ENCODE assay signal across 14 cellular contexts in the genomic region with DNA sequence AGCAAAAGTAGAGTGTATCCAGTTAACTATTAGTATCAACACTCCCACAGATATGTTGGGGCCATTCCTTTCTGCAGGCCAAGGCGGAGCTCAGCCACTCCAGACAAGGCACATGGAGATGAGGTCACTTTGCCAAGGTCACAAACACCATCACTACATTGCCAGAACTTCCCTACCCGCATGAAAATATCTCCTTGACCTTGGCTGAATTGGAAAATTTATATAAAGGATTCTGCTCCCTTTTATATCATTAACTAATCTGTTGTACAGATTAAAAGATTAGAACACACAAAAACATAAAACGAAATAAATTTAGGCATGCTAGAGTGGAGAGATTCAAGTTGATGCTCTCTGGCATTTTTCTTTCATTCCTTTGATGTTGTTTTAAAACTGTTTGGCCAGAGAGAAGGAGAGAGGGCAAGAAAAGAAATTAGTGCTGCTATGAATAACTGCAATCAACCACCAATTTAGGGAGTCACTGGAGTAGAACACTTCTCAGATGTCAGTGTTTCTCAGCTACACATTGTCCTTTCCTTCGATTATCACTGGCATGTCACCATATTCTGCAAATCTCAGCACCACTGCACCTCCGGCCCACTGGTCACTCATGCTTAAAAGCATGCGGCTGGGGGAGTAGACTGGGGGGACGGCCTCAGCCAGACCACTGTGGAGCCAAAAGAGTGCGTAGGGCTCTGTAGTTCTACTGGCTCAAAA.
A peak's percentile ranks its signal among the peaks of the same experiment; 100 is the strongest.
DNase-seq lines count a peak whose midpoint lies in the region; ATAC-seq, FAIRE-seq and TF ChIP-seq lines count a peak whose summit lies in the region.
"Had no signal": no experiment of that assay in that cellular context is flagged by ENCODE, and none has a peak within 500 bp of the region (broad histone marks: within the 10 kb centered on the region; RNA-seq: fewer than 3 reads in every experiment).

No MANE protein-coding gene starts in this region.

- H3K79me2 ChIP-seq in smooth muscle cell (ENCODE audit: low read depth), result no peaks in the 10 kb centered on the region

- DNase-seq in GM10248 (ENCODE audit: extremely low spot score) (peak; percentile 41), kidney (no peak), NCI-H2227 treated with DMSO at 0.1 percent for 48 hours (lab: John Stamatoyannopoulos, UW) (no peak), smooth muscle cell (lab: John Stamatoyannopoulos, UW; ENCODE audit: unreplicated experiment) (no peak), HCEC 1CT (no peak)
- DNase-seq: activated B cell treated with CpG ODN at 0.5 μM for 24 hours; activated CD8-positive, alpha-beta memory T cell treated with anti-CD3 and anti-CD28 coated beads, Interleukin-2, amount 50 U/mL, for 48 hours; endodermal cell; MG63 had no signal

- no peaks in the 10 kb centered on the region for H3K27me3 ChIP-seq in smooth muscle cell (ENCODE audit: low read depth)
- H3K27me3 ChIP-seq: MG63 had no signal

- H3K27ac ChIP-seq in kidney (ENCODE audit: low read depth in 2 of 2, low read length in 2 of 2) (peak overlapping the region; percentile 20 to 61), smooth muscle cell (ENCODE audit: low read depth) (no peak overlapping the region)

- H3K4me1 ChIP-seq in kidney (ENCODE audit: control insufficient read depth in 1 of 2, insufficient read depth in 1 of 2, low read depth in 1 of 2, low read length in 2 of 2) (peaks cover 8 to 23% of the 10 kb centered on the region in 2 donors), smooth muscle cell (ENCODE audit: low read depth) (no peaks in the 10 kb centered on the region)

- no peak overlapping the region for H3K4me2 ChIP-seq in smooth muscle cell

- H3K9ac ChIP-seq in kidney (ENCODE audit: low read length in 2 of 2) (peak overlapping the region in 1 of 2 donors; percentile 49), smooth muscle cell (ENCODE audit: low read depth) (no peak overlapping the region)

- no peaks in the 10 kb centered on the region for H3K9me3 ChIP-seq in kidney (ENCODE audit: control insufficient read depth in 1 of 2, low read length in 2 of 2)
- no peaks in the 10 kb centered on the region for H3K9me3 ChIP-seq in smooth muscle cell (replicated peaks; ENCODE audit: low read depth)
- H3K9me3 ChIP-seq: MG63 had no signal

- peak overlapping the region in 1 of 2 donors; percentile 12 for H3K4me3 ChIP-seq in kidney (ENCODE audit: low read length in 2 of 2)
- no peak overlapping the region for H3K4me3 ChIP-seq in smooth muscle cell
- H3K4me3 ChIP-seq: MG63 had no signal

- 71% methylated on average over 8 of the region's 8 CpGs for WGBS in smooth muscle cell (ENCODE audit: low lambda C conversion rate)

- no peaks in the 10 kb centered on the region for H4K20me1 ChIP-seq in smooth muscle cell (ENCODE audit: low read depth)

- H3F3A ChIP-seq in smooth muscle cell (ENCODE audit: low read depth), result no peaks in the 10 kb centered on the region

- POLR2A ChIA-PET in GM10248 (lab: Yijun Ruan, JAX), result no interaction called here

- intact Hi-C loops in kidney (cut with DNase I), result no loop called here

- H3K36me3 ChIP-seq in kidney (ENCODE audit: control insufficient read depth in 1 of 2, insufficient read depth in 2 of 2, low read length in 2 of 2) (no peaks in the 10 kb centered on the region), smooth muscle cell (ENCODE audit: low read depth) (no peaks in the 10 kb centered on the region)
- H3K36me3 ChIP-seq: MG63 had no signal

- peak; percentile 52 for ATAC-seq in GM19463 (IDR thresholded peaks at IDR 0.05; ENCODE audit: unreplicated experiment)
- peak; percentile 49 for ATAC-seq in HG03139 (IDR thresholded peaks at IDR 0.05; ENCODE audit: unreplicated experiment)
- no peak for ATAC-seq in GM18519 (IDR thresholded peaks at IDR 0.05; ENCODE audit: low FRiP score, unreplicated experiment)
- ATAC-seq: activated naive CD4-positive, alpha-beta T cell treated with anti-CD3 and anti-CD28 coated beads, Interleukin-2, amount 50 U/mL, for 72 hours had no signal

- CTCF ChIA-PET in GM10248 (lab: Yijun Ruan, JAX), result interaction anchor here (0.7 kb wide), 1 partner anchor 85 kb away, joined by 3 read pairs; no protein-coding TSS in a partner anchor

- no peak overlapping the region for H2AFZ ChIP-seq in smooth muscle cell (ENCODE audit: low read depth)

- FAIRE-seq in kidney (lab: Jason Lieb, UNC), result peak; percentile 55
- FAIRE-seq: frontal cortex had no signal

- TF ChIP-seq CTCF in GM10248 (IDR thresholded peaks at IDR 0.05; ENCODE audit: control extremely low read depth, extremely low read depth, low read depth, missing control alignments) (no peak), kidney (IDR thresholded peaks at IDR 0.05; ENCODE audit: borderline replicate concordance, extremely low read depth, insufficient read depth) (no peak), smooth muscle cell (IDR thresholded peaks at IDR 0.05; ENCODE audit: borderline replicate concordance, insufficient read depth, poor library complexity, severe bottlenecking) (no peak)
